In genomic region chr9:133315997-133316396, GRCh38 we compare ENCODE assay signal across 8 cellular contexts.
"Had no signal": no experiment of that assay in that cellular context is flagged by ENCODE, and none has a peak within 500 bp of the region (broad histone marks: within the 10 kb centered on the region; RNA-seq: fewer than 3 reads in every experiment).

No MANE protein-coding gene starts in this region.

- FAIRE-seq: G401.6, GM12878, GM12891, GM12892, GM18507, GM19239 had no signal

- DNase-seq: GDM1, GF-D8 had no signal

- ATAC-seq: GM12878 had no signal

- H3K4me3 ChIP-seq: GM12878 had no signal
